ENCODE assay signal across 13 cellular contexts in genomic region chr11:35033011-35033410, GRCh38.
"Had no signal": no experiment of that assay in that cellular context is flagged by ENCODE, and none has a peak within 500 bp of the region (broad histone marks: within the 10 kb centered on the region; RNA-seq: fewer than 3 reads in every experiment).

No MANE protein-coding gene starts in this region.

- H3K4me3 Mint-ChIP-seq: activated CD8-positive, alpha-beta T cell treated with anti-CD3 and anti-CD28 coated beads, Interleukin-2, amount 10 ng/mL, durations not matched to agents 7 days and 5 days; nephron progenitor cell; T-helper 1 cell treated with Interleukin-12 subunit alpha and Interleukin-12 subunit beta and Interleukin-4 antibody, amounts not matched to agents 30 μg/mL and 1 μg/mL, for 36 hours had no signal

- H3K4me1 ChIP-seq: uterus had no signal

- H3K36me3 ChIP-seq: esophagus muscularis mucosa, sigmoid colon, thoracic aorta, uterus had no signal

- H3K27ac ChIP-seq: esophagus muscularis mucosa, sigmoid colon, thoracic aorta, uterus had no signal

- H3K27ac Mint-ChIP-seq: activated CD8-positive, alpha-beta T cell treated with anti-CD3 and anti-CD28 coated beads, Interleukin-2, amount 10 ng/mL, durations not matched to agents 7 days and 5 days; nephron progenitor cell; T-helper 1 cell treated with Interleukin-12 subunit alpha and Interleukin-12 subunit beta and Interleukin-4 antibody, amounts not matched to agents 30 μg/mL and 1 μg/mL, for 36 hours had no signal

- DNase-seq: activated CD8-positive, alpha-beta memory T cell treated with anti-CD3 and anti-CD28 coated beads, Interleukin-2, amount 50 U/mL, for 48 hours; activated CD8-positive, alpha-beta T cell treated with anti-CD3 and anti-CD28 coated beads, Interleukin-2, amount 10 ng/mL, durations not matched to agents 7 days and 5 days; activated naive CD4-positive, alpha-beta T cell treated with Interleukin-2 at 50 U/mL for 16 hours; glutamatergic neuron; nephron progenitor cell; sigmoid colon; stimulated activated CD4-positive, alpha-beta T cell treated with anti-CD3 and anti-CD28 coated beads, Interleukin-12 subunit alpha, Interleukin-12 subunit beta, amount 100 ng/mL, for 4 hours; stimulated activated naive CD8-positive, alpha-beta T cell treated with anti-CD3 and anti-CD28 coated beads, Interleukin-15, Interleukin-2, amounts not matched to agents 100 U/mL and 50 U/mL, for 24 hours; uterus had no signal

- H3K27me3 ChIP-seq: esophagus muscularis mucosa, sigmoid colon, uterus had no signal

- ATAC-seq: activated CD4-positive, CD25-positive, alpha-beta regulatory T cell treated with anti-CD3 and anti-CD28 coated beads, Interleukin-2, amount 50 U/mL, for 24 hours; activated CD8-positive, alpha-beta T cell treated with anti-CD3 and anti-CD28 coated beads, Interleukin-2, amount 10 ng/mL, durations not matched to agents 7 days and 5 days; stimulated activated naive CD8-positive, alpha-beta T cell treated with anti-CD3 and anti-CD28 coated beads, Interleukin-15, Interleukin-2, amounts not matched to agents 100 U/mL and 50 U/mL, for 24 hours had no signal

- H3K9me3 Mint-ChIP-seq: nephron progenitor cell had no signal

- H3K4me3 ChIP-seq: esophagus muscularis mucosa, sigmoid colon, thoracic aorta, uterus had no signal

- H3K4me1 Mint-ChIP-seq: nephron progenitor cell had no signal

- H3K9me3 ChIP-seq: esophagus muscularis mucosa, thoracic aorta, uterus had no signal
